In the genomic region with DNA sequence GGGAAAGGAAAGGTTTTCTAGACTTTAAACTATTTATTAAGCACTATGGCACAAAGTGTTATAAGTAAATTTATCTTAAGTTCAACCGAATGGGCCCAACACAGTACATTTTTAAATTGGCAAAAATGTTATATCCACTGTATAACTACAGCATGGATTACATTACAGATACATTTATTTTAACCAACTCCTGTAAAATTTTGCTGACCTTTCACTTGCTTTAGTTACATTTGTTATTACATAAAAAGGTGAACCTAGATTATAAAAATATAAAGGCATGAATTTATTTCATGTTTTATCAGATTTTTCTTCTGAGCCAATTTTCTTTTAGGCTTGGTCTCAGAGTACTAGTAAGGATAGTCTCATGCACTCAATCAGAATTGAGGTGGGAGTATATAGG, we compare ENCODE assay signal across 8 cellular contexts.
"Had no signal": no experiment of that assay in that cellular context is flagged by ENCODE, and none has a peak within 500 bp of the region (broad histone marks: within the 10 kb centered on the region; RNA-seq: fewer than 3 reads in every experiment).

No MANE protein-coding gene starts in this region.

- H3K4me3 ChIP-seq: GM12878 had no signal

- ATAC-seq: GM12878 had no signal

- DNase-seq: GDM1, GF-D8 had no signal

- FAIRE-seq: G401.6, GM12878, GM12891, GM12892, GM18507, GM19239 had no signal
